Comparison of ENCODE assay signal across 25 cellular contexts in genomic region chr1:173039621-173040020, GRCh38. TPM values are rescaled to one million over a fixed set of nuclear protein-coding genes. Genes with fewer than 3 reads are reported as not detected.
"Had no signal": no experiment of that assay in that cellular context is flagged by ENCODE, and none has a peak within 500 bp of the region (broad histone marks: within the 10 kb centered on the region; RNA-seq: fewer than 3 reads in every experiment).

No MANE protein-coding gene starts in this region.

- H3K36me3 Mint-ChIP-seq: brain had no signal

- H3K27ac Mint-ChIP-seq: activated CD8-positive, alpha-beta T cell treated with anti-CD3 and anti-CD28 coated beads for 36 hours; activated T-cell treated with anti-CD3 and anti-CD28 coated beads, Interleukin-2, amount 50 U/mL, for 72 hours; activated T-helper 2 cell treated with anti-CD3 and anti-CD28 coated beads, Interferon-gamma antibody, Interleukin-2, Interleukin-4, amounts not matched to agents 10 μg/mL and 5 μg/mL and 100 μg/mL, durations not matched to agents 14 hours and 24 hours and 36 hours; brain; T-helper 1 cell treated with Interleukin-12 subunit alpha and Interleukin-12 subunit beta and Interleukin-4 antibody, amounts not matched to agents 30 μg/mL and 1 μg/mL, for 36 hours had no signal

- H3K9me3 ChIP-seq: Peyer's patch, SJSA1 had no signal

- H3K27me3 Mint-ChIP-seq: activated CD8-positive, alpha-beta T cell treated with anti-CD3 and anti-CD28 coated beads for 36 hours had no signal

- DNase-seq: activated CD4-positive, alpha-beta T cell treated with anti-CD3 and anti-CD28 coated beads for 4 hours; activated CD8-positive, alpha-beta memory T cell treated with anti-CD3 and anti-CD28 coated beads, Interleukin-2, amount 50 U/mL, for 4 hours; activated CD8-positive, alpha-beta T cell treated with anti-CD3 and anti-CD28 coated beads for 36 hours; activated gamma-delta T cell treated with Interleukin-2 at 50 U/mL for 16 hours; activated naive CD4-positive, alpha-beta T cell treated with anti-CD3 and anti-CD28 coated beads, Interleukin-2, amount 50 U/mL, for 16 hours; activated naive CD8-positive, alpha-beta T cell treated with anti-CD3 and anti-CD28 coated beads, Interleukin-2, amount 10 ng/mL, durations not matched to agents 7 days and 5 days; activated T-cell treated with anti-CD3 and anti-CD28 coated beads, Interleukin-2, amount 50 U/mL, for 72 hours; cerebellar nuclear complex; NCI-H1092; NCI-H1417; NCI-H2029; NCI-H2107; NCI-H2171 treated with DMSO at 0.1 percent for 48 hours; NCI-H345; NCI-H510A; NCI-H69; NK-92 treated with Interleukin-12 subunit alpha and Interleukin-12 subunit beta, amount 100 ng/mL, for 24 hours; Peyer's patch; SHP77; SW 1271 had no signal

- H3K4me1 Mint-ChIP-seq: brain had no signal

- H3K4me1 ChIP-seq: Peyer's patch had no signal

- H3K4me3 Mint-ChIP-seq: activated CD8-positive, alpha-beta T cell treated with anti-CD3 and anti-CD28 coated beads for 36 hours; activated T-cell treated with anti-CD3 and anti-CD28 coated beads, Interleukin-2, amount 50 U/mL, for 72 hours; brain; T-helper 1 cell treated with Interleukin-12 subunit alpha and Interleukin-12 subunit beta and Interleukin-4 antibody, amounts not matched to agents 30 μg/mL and 1 μg/mL, for 36 hours had no signal

- H3K27ac ChIP-seq: cardiac muscle cell, Peyer's patch, SJSA1 had no signal

- H3K4me3 ChIP-seq: cardiac muscle cell, Peyer's patch, SJSA1 had no signal

- H3K36me3 ChIP-seq: cardiac muscle cell, Peyer's patch, SJSA1 had no signal

- H3K27me3 ChIP-seq: cardiac muscle cell, Peyer's patch, SJSA1 had no signal

- H3K9me3 Mint-ChIP-seq: activated CD8-positive, alpha-beta T cell treated with anti-CD3 and anti-CD28 coated beads for 36 hours; activated T-helper 2 cell treated with anti-CD3 and anti-CD28 coated beads, Interferon-gamma antibody, Interleukin-2, Interleukin-4, amounts not matched to agents 10 μg/mL and 5 μg/mL and 100 μg/mL, durations not matched to agents 14 hours and 24 hours and 36 hours; brain; T-helper 1 cell treated with Interleukin-12 subunit alpha and Interleukin-12 subunit beta and Interleukin-4 antibody, amounts not matched to agents 30 μg/mL and 1 μg/mL, for 36 hours had no signal

RNA-seq across cellular contexts. Expression of gene TNFSF18, which starts 11.1 kb away (rescaled TPM):
- total RNA-seq: activated CD8-positive, alpha-beta T cell treated with anti-CD3 and anti-CD28 coated beads for 36 hours; activated naive CD8-positive, alpha-beta T cell treated with anti-CD3 and anti-CD28 coated beads, Interleukin-2, amount 10 ng/mL, durations not matched to agents 7 days and 5 days; activated T-cell treated with anti-CD3 and anti-CD28 coated beads, Interleukin-2, amount 50 U/mL, for 72 hours; activated T-helper 2 cell treated with anti-CD3 and anti-CD28 coated beads, Interferon-gamma antibody, Interleukin-2, Interleukin-4, amounts not matched to agents 10 μg/mL and 5 μg/mL and 100 μg/mL, durations not matched to agents 14 hours and 24 hours and 36 hours; Peyer's patch had no signal
